ENCODE assay signal across 9 cellular contexts in the genomic region with DNA sequence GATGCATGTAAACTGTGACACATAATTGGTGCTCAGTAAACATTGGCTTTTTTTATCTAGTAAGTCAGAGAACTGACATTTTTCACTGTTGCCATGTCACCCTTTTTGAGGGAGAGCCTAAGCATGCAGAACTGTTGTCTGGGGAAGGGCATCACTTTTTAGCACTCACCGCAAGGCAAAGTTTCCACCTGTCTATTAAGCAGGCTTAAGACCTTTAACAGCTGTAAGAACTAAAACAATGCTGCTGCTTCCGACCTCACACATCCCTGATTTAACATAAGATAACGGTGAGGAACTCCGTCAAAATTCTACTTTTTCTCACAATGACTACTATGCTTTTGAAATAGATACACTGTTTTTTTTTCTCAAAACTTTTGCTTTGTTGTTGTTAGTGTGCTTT.
"Had no signal": no experiment of that assay in that cellular context is flagged by ENCODE, and none has a peak within 500 bp of the region (broad histone marks: within the 10 kb centered on the region; RNA-seq: fewer than 3 reads in every experiment).

No MANE protein-coding gene starts in this region.

- H3K9me3 ChIP-seq: transverse colon had no signal

- H3K27ac ChIP-seq: foreskin keratinocyte, parathyroid adenoma had no signal

- H3K36me3 ChIP-seq: brain microvascular endothelial cell, transverse colon had no signal

- H3K27me3 ChIP-seq: brain microvascular endothelial cell, foreskin keratinocyte, transverse colon had no signal

- DNase-seq: amygdala, brain microvascular endothelial cell, endodermal cell, foreskin keratinocyte, kidney, naive B cell, T-helper 17 cell, transverse colon had no signal

- H3K4me1 ChIP-seq: parathyroid adenoma, transverse colon had no signal

- H2AFZ ChIP-seq: parathyroid adenoma had no signal

- H3K79me2 ChIP-seq: parathyroid adenoma had no signal

- H3K4me3 ChIP-seq: transverse colon had no signal

- H3K9ac ChIP-seq: parathyroid adenoma had no signal
